Comparison of ENCODE assay signal across 15 cellular contexts in the genomic region with DNA sequence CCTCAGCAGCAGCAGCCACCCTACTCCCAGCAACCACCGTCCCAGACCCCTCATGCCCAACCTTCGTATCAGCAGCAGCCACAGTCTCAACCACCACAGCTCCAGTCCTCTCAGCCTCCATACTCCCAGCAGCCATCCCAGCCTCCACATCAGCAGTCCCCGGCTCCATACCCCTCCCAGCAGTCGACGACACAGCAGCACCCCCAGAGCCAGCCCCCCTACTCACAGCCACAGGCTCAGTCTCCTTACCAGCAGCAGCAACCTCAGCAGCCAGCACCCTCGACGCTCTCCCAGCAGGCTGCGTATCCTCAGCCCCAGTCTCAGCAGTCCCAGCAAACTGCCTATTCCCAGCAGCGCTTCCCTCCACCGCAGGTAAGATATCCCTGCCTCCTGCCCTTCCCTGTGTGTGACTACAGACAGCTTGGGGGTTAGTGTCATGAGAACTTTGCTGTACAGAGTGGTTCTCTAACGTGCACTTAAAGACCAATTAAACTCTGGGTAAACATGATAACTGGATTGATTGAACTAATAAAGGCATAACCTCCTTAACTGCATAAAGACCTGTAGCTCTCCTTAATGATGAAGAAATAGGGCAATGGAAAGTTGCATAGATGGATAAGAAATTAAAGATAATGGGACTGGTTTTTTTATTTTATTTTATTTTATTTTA. TPM values are rescaled to one million over a fixed set of nuclear protein-coding genes. Genes with fewer than 3 reads are reported as not detected.
DNase-seq lines count a peak whose midpoint lies in the region; ATAC-seq and TF ChIP-seq lines count a peak whose summit lies in the region.
"Had no signal": no experiment of that assay in that cellular context is flagged by ENCODE, and none has a peak within 500 bp of the region (broad histone marks: within the 10 kb centered on the region; RNA-seq: fewer than 3 reads in every experiment).

No MANE protein-coding gene starts in this region.

- H3K4me3 ChIP-seq in neuronal stem cell (ENCODE audit: low read length in 2 of 2) (no peak overlapping the region), transverse colon (no peak overlapping the region)

- WGBS in neuronal stem cell (ENCODE audit: extremely low coverage in 2 of 2, insufficient read length in 2 of 2, insufficient replicate concordance in 1 of 2), 2 donors: no CpG with 5 or more reads among the region's 11 CpGs
- WGBS in transverse colon (ENCODE audit: low coverage in 1 of 2), 2 donors: 89% methylated on average over 11 of the region's 11 CpGs; no CpG with 5 or more reads in 1 of the 2 donors

- TF ChIP-seq EP300 in transverse colon (IDR thresholded peaks at IDR 0.05; ENCODE audit: low read depth): no peak

- no peaks in the 10 kb centered on the region for H3K9me3 Mint-ChIP-seq in T-helper 2 cell treated with Interferon-gamma antibody and Interleukin-4, amounts not matched to agents 5 μg/mL and 100 μg/mL, for 36 hours
- no peaks in the 10 kb centered on the region for H3K9me3 Mint-ChIP-seq in T-cell
- H3K9me3 Mint-ChIP-seq in dendritic cell treated with granulocyte-macrophage colony-stimulating factor and Interleukin-4, amounts not matched to agents 40 ng/mL and 50 ng/mL, for 4 days: no peaks in the 10 kb centered on the region

- peaks cover 56% of the 10 kb centered on the region for H3K36me3 Mint-ChIP-seq in T-helper 2 cell treated with Interferon-gamma antibody and Interleukin-4, amounts not matched to agents 5 μg/mL and 100 μg/mL, for 36 hours (ENCODE audit: low read depth)
- H3K36me3 Mint-ChIP-seq in T-cell: peaks cover 38% of the 10 kb centered on the region
- peaks cover 85% of the 10 kb centered on the region for H3K36me3 Mint-ChIP-seq in dendritic cell treated with granulocyte-macrophage colony-stimulating factor and Interleukin-4, amounts not matched to agents 40 ng/mL and 50 ng/mL, for 4 days (ENCODE audit: low read depth)

- H3K27me3 Mint-ChIP-seq in T-helper 2 cell treated with Interferon-gamma antibody and Interleukin-4, amounts not matched to agents 5 μg/mL and 100 μg/mL, for 36 hours (ENCODE audit: low read depth): no peaks in the 10 kb centered on the region
- no peaks in the 10 kb centered on the region for H3K27me3 Mint-ChIP-seq in T-cell
- H3K27me3 Mint-ChIP-seq in dendritic cell treated with granulocyte-macrophage colony-stimulating factor and Interleukin-4, amounts not matched to agents 40 ng/mL and 50 ng/mL, for 4 days: no peaks in the 10 kb centered on the region

- no peak overlapping the region for H3K4me3 Mint-ChIP-seq in T-helper 2 cell treated with Interferon-gamma antibody and Interleukin-4, amounts not matched to agents 5 μg/mL and 100 μg/mL, for 36 hours
- H3K4me3 Mint-ChIP-seq in T-cell: no peak overlapping the region
- H3K4me3 Mint-ChIP-seq in dendritic cell treated with granulocyte-macrophage colony-stimulating factor and Interleukin-4, amounts not matched to agents 40 ng/mL and 50 ng/mL, for 4 days: no peak overlapping the region

- no peak for DNase-seq in T-helper 2 cell treated with Interferon-gamma antibody and Interleukin-4, amounts not matched to agents 5 μg/mL and 100 μg/mL, for 36 hours (ENCODE audit: low spot score)
- DNase-seq in T-helper 2 cell: no peak
- no peak for DNase-seq in T-cell
- no peak for DNase-seq in neuronal stem cell (ENCODE audit: low spot score)
- no peak for DNase-seq in NK-92 (lab: John Stamatoyannopoulos, UW; ENCODE audit: unreplicated experiment)
- no peak for DNase-seq in transverse colon
- DNase-seq: activated CD4-positive, alpha-beta T cell treated with anti-CD3 and anti-CD28 coated beads, Interleukin-2, amount 50 U/mL, for 48 hours; activated gamma-delta T cell treated with Interleukin-2 at 50 U/mL for 16 hours; head of caudate nucleus; NCI-H1048; right cardiac atrium; stimulated activated CD4-positive, alpha-beta T cell treated with anti-CD3 and anti-CD28 coated beads, Interleukin-4, amount 100 ng/mL, for 4 hours; T1000 had no signal

- POLR2A ChIA-PET in T-cell (lab: Charles Lee): interaction anchor here in 1 of 2 donors (0.6 kb wide), 1 partner anchor 237 kb away, joined by 3 read pairs; no protein-coding TSS in a partner anchor

- no peak for TF ChIP-seq CTCF in transverse colon (IDR thresholded peaks at IDR 0.05)

- H3K9me3 ChIP-seq in neuronal stem cell (replicated peaks in 1 of 2; ENCODE audit: control insufficient read depth in 2 of 2, insufficient read depth in 1 of 2, low read depth in 1 of 2, low read length in 2 of 2) (no peaks in the 10 kb centered on the region), transverse colon (no peaks in the 10 kb centered on the region)

- no peak overlapping the region for H3K9ac ChIP-seq in neuronal stem cell (ENCODE audit: low read depth, low read length, poor library complexity)

- H2BK120ac ChIP-seq in neuronal stem cell (ENCODE audit: low read depth, low read length): no peak overlapping the region

- H4K91ac ChIP-seq in neuronal stem cell (ENCODE audit: low read depth, low read length, poor library complexity): no peak overlapping the region

- no peak overlapping the region for H2AK5ac ChIP-seq in neuronal stem cell (ENCODE audit: low read depth, low read length)

- intact Hi-C loops in dendritic cell treated with granulocyte-macrophage colony-stimulating factor and Interleukin-4, amounts not matched to agents 40 ng/mL and 50 ng/mL, for 4 days (cut with micrococcal nuclease): no loop called here
- intact Hi-C loops in transverse colon (cut with DNase I; ENCODE audit: low total_unique reads): no loop called here

- in situ Hi-C loops in transverse colon (cut with MboI; ENCODE audit: low pct_ligation_motif_present in 1 of 4, low pct_unique_long_range_greater_than_20kb in 1 of 4, low sequenced_read_pairs in 3 of 4): no loop called here

- peaks cover 49 to 96% of the 10 kb centered on the region in 2 donors for H3K36me3 ChIP-seq in neuronal stem cell (replicated peaks in 1 of 2; ENCODE audit: control insufficient read depth in 2 of 2, insufficient read depth in 2 of 2, low read length in 2 of 2)
- H3K36me3 ChIP-seq in transverse colon: peaks cover 0 to 59% (median 24%) of the 10 kb centered on the region in 4 donors

- no peak overlapping the region for H2BK15ac ChIP-seq in neuronal stem cell (ENCODE audit: low read length)

- no peak overlapping the region for H3K4me2 ChIP-seq in neuronal stem cell (ENCODE audit: insufficient read depth, low read length, poor library complexity, severe bottlenecking)

- peaks cover 10% of the 10 kb centered on the region for H3K79me1 ChIP-seq in neuronal stem cell (ENCODE audit: low read depth, low read length)

- H3K23ac ChIP-seq in neuronal stem cell (ENCODE audit: low read depth, low read length, poor library complexity): no peak overlapping the region

- no peak overlapping the region for H4K8ac ChIP-seq in neuronal stem cell (ENCODE audit: low read depth, low read length)

- H2BK12ac ChIP-seq in neuronal stem cell (ENCODE audit: low read length): peak overlapping the region; percentile 32

- ATAC-seq in T-cell (replicated peaks in 1 of 4) (no peak), HG02885 (IDR thresholded peaks at IDR 0.05; ENCODE audit: poor library complexity, unreplicated experiment) (no peak)
- ATAC-seq: right cardiac atrium had no signal

- no peak overlapping the region for H2AFZ ChIP-seq in neuronal stem cell (ENCODE audit: low read length)

- no peaks in the 10 kb centered on the region for H3K27me3 ChIP-seq in neuronal stem cell (ENCODE audit: control insufficient read depth in 3 of 3, insufficient read depth in 3 of 3, low read depth in 1 of 3, low read length in 3 of 3)
- H3K27me3 ChIP-seq in transverse colon: no peaks in the 10 kb centered on the region

- H3K27ac ChIP-seq in neuronal stem cell (replicated peaks; ENCODE audit: low read length): no peak overlapping the region
- H3K27ac ChIP-seq in transverse colon: no peak overlapping the region

- peaks cover 51% of the 10 kb centered on the region for H3K4me1 Mint-ChIP-seq in T-helper 2 cell treated with Interferon-gamma antibody and Interleukin-4, amounts not matched to agents 5 μg/mL and 100 μg/mL, for 36 hours (ENCODE audit: low read depth)
- peaks cover 79 to 82% (median 80%) of the 10 kb centered on the region in 3 donors for H3K4me1 Mint-ChIP-seq in T-cell
- H3K4me1 Mint-ChIP-seq in dendritic cell treated with granulocyte-macrophage colony-stimulating factor and Interleukin-4, amounts not matched to agents 40 ng/mL and 50 ng/mL, for 4 days (ENCODE audit: low read depth): peaks cover 48% of the 10 kb centered on the region

- CTCF ChIA-PET in T-cell (lab: Charles Lee): interaction anchor here in 1 of 2 donors (0.6 kb wide), 1 partner anchor 220 kb away, joined by 5 read pairs; no protein-coding TSS in a partner anchor

- H3K18ac ChIP-seq in neuronal stem cell (ENCODE audit: low read length): peak overlapping the region; percentile 13

- peak overlapping the region; percentile 34 for H3K27ac Mint-ChIP-seq in T-helper 2 cell treated with Interferon-gamma antibody and Interleukin-4, amounts not matched to agents 5 μg/mL and 100 μg/mL, for 36 hours
- H3K27ac Mint-ChIP-seq in T-cell: peak overlapping the region; percentile 13 to 85
- peak overlapping the region; percentile 30 for H3K27ac Mint-ChIP-seq in dendritic cell treated with granulocyte-macrophage colony-stimulating factor and Interleukin-4, amounts not matched to agents 40 ng/mL and 50 ng/mL, for 4 days

- H3K4me1 ChIP-seq in neuronal stem cell (ENCODE audit: control insufficient read depth in 2 of 2, insufficient read depth in 1 of 2, low read depth in 1 of 2, low read length in 2 of 2) (peaks cover 1 to 4% of the 10 kb centered on the region in 2 donors), transverse colon (peaks cover 7 to 30% (median 10%) of the 10 kb centered on the region in 4 donors)

- H2BK5ac ChIP-seq in neuronal stem cell (ENCODE audit: low read length): no peak overlapping the region

- no peak overlapping the region for H3K4ac ChIP-seq in neuronal stem cell (ENCODE audit: low read length)

- no peak for TF ChIP-seq POLR2A in transverse colon (IDR thresholded peaks at IDR 0.05)

- no peak overlapping the region for H3K14ac ChIP-seq in neuronal stem cell (ENCODE audit: low read length)

RNA-seq across cellular contexts. Expression of a gene that starts 35.6 kb away (rescaled TPM):
- total RNA-seq in T-cell (100 to 1,000 TPM; 122 to 148 (median 126) TPM), transverse colon (10 to 100 TPM; 43.4 to 72.0 (median 53.1) TPM)
- polyA plus RNA-seq in neuronal stem cell (2013, experiment 1 of 2): 87.5 TPM
- polyA plus RNA-seq in neuronal stem cell (2013, experiment 2 of 2): 92.7 TPM

RNA-seq across cellular contexts. Expression of a gene that starts 56.4 kb away (rescaled TPM):
- total RNA-seq in T-cell: 10 to 100 TPM; 10.3 to 24.0 (median 20.3) TPM
- 9.6 TPM for polyA plus RNA-seq in neuronal stem cell (2013, experiment 1 of 2)
- polyA plus RNA-seq in neuronal stem cell (2013, experiment 2 of 2): 9.7 TPM
- total RNA-seq in transverse colon: 10 to 100 TPM; 16.1 to 32.2 (median 24.2) TPM
